Comparison of ENCODE assay signal across 20 cellular contexts in the genomic region with DNA sequence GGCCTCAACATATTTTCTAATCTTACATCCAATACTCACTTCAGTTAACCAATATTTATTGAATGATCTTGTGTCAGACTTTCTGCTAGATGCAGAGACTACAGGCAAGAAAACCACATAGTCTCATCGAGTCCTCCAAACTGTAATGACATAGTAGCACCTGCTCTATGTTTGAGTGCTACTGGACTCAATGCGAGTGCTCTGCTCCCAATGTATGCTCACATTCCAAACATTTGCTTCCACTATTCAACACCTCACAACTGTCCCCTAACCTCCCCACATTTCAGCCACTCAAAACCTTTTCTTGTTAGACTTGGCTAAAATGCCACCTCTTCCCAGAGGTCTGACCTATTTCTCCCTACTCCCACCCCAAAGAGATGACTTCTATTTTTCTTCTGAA.
"Had no signal": no experiment of that assay in that cellular context is flagged by ENCODE, and none has a peak within 500 bp of the region (broad histone marks: within the 10 kb centered on the region; RNA-seq: fewer than 3 reads in every experiment).

No MANE protein-coding gene starts in this region.

- DNase-seq: IMR-90, Karpas-422, KG1, MG63, NCI-H1092, NCI-H1105 treated with DMSO at 0.1 percent for 48 hours, NCI-H1436, NCI-H187, NCI-H2029, NCI-H2081 treated with DMSO at 0.1 percent for 48 hours, NCI-H2171, NCI-H226, NCI-H446, NCI-H510A, NCI-H524 treated with DMSO at 0.1 percent for 48 hours, NCI-H69, NCI-H774, Right ventricle myocardium superior, RPMI8226, SIG-M5 had no signal
